Comparison of ENCODE assay signal across 9 cellular contexts in genomic region chr10:103855424-103855823, GRCh38. TPM values are rescaled to one million over a fixed set of nuclear protein-coding genes. Genes with fewer than 3 reads are reported as not detected.
DNase-seq lines count a peak whose midpoint lies in the region; ATAC-seq and TF ChIP-seq lines count a peak whose summit lies in the region.
"Had no signal": no experiment of that assay in that cellular context is flagged by ENCODE, and none has a peak within 500 bp of the region (broad histone marks: within the 10 kb centered on the region; RNA-seq: fewer than 3 reads in every experiment).

Gene SH3PXD2A (minus strand): TSS chr10:103855576. CDS start chr10:103855266, 310 bp downstream.

- H3K4me1 ChIP-seq in right atrium auricular region (peaks cover 0 to 51% of the 10 kb centered on the region in 2 donors), rectal smooth muscle tissue (ENCODE audit: control insufficient read depth, insufficient read depth, low read length) (peaks cover 25% of the 10 kb centered on the region)

- H3K9me3 ChIP-seq in right atrium auricular region = no peaks in the 10 kb centered on the region

- peak within 1 kb of the TSS; percentile 62 for H3K9ac ChIP-seq in rectal smooth muscle tissue (ENCODE audit: low read length)
- H3K9ac ChIP-seq: KMS-11 had no signal

- H3K27ac ChIP-seq in right atrium auricular region = peak within 1 kb of the TSS; percentile 65 to 78
- peak within 1 kb of the TSS; percentile 72 for H3K27ac ChIP-seq in rectal smooth muscle tissue (ENCODE audit: low read depth, low read length)
- H3K27ac ChIP-seq: KMS-11 had no signal

- peaks cover 11% of the 10 kb centered on the region for H3K4me1 Mint-ChIP-seq in activated naive CD8-positive, alpha-beta T cell treated with anti-CD3 and anti-CD28 coated beads, Interleukin-2, amount 50 U/mL, for 24 hours

- H3K27me3 ChIP-seq in right atrium auricular region = no peaks in the 10 kb centered on the region
- H3K27me3 ChIP-seq in rectal smooth muscle tissue (ENCODE audit: control insufficient read depth, insufficient read depth, low read length) = no peaks in the 10 kb centered on the region

- H3K4me3 ChIP-seq in right atrium auricular region (peak within 1 kb of the TSS; percentile 50 to 76), rectal smooth muscle tissue (ENCODE audit: low read length) (peak within 1 kb of the TSS; percentile 85)

- H3K36me3 Mint-ChIP-seq in activated naive CD8-positive, alpha-beta T cell treated with anti-CD3 and anti-CD28 coated beads, Interleukin-2, amount 50 U/mL, for 24 hours (ENCODE audit: low read depth) = no peaks in the 10 kb centered on the region

- ATAC-seq in activated naive CD8-positive, alpha-beta T cell treated with anti-CD3 and anti-CD28 coated beads, Interleukin-2, amount 50 U/mL, for 24 hours = peak; percentile 23
- no peak for ATAC-seq in GM18505 (IDR thresholded peaks at IDR 0.05; ENCODE audit: unreplicated experiment)

- TF ChIP-seq POLR2A in GM18505 (IDR thresholded peaks at IDR 0.05; ENCODE audit: borderline replicate concordance, extremely low read depth, insufficient read depth, insufficient read length) = no peak

- TF ChIP-seq CTCF in right atrium auricular region (IDR thresholded peaks at IDR 0.05) = peak; percentile 28 to 32

- peak within 1 kb of the TSS; percentile 70 for H3K4me3 Mint-ChIP-seq in activated naive CD8-positive, alpha-beta T cell treated with anti-CD3 and anti-CD28 coated beads, Interleukin-2, amount 50 U/mL, for 24 hours

- peaks cover 39% of the 10 kb centered on the region for H3K27me3 Mint-ChIP-seq in activated naive CD8-positive, alpha-beta T cell treated with anti-CD3 and anti-CD28 coated beads, Interleukin-2, amount 50 U/mL, for 24 hours

- H3K36me3 ChIP-seq in right atrium auricular region = no peaks in the 10 kb centered on the region
- H3K36me3 ChIP-seq in rectal smooth muscle tissue (ENCODE audit: control insufficient read depth, insufficient read depth, low read length) = no peaks in the 10 kb centered on the region

- no peaks in the 10 kb centered on the region for H3K9me3 Mint-ChIP-seq in activated naive CD8-positive, alpha-beta T cell treated with anti-CD3 and anti-CD28 coated beads, Interleukin-2, amount 50 U/mL, for 24 hours

- no peak within 1 kb of the TSS for H3K27ac Mint-ChIP-seq in activated naive CD8-positive, alpha-beta T cell treated with anti-CD3 and anti-CD28 coated beads, Interleukin-2, amount 50 U/mL, for 24 hours

- peak; percentile 14 for DNase-seq in DMS114 treated with DMSO at 0.1 percent for 48 hours (lab: John Stamatoyannopoulos, UW; ENCODE audit: unreplicated experiment)
- peak; percentile 44 for DNase-seq in NCI-H2171 treated with DMSO at 0.1 percent for 48 hours (lab: John Stamatoyannopoulos, UW)
- DNase-seq in activated naive CD8-positive, alpha-beta T cell treated with anti-CD3 and anti-CD28 coated beads, Interleukin-2, amount 50 U/mL, for 24 hours = peak; percentile 13
- DNase-seq in right atrium auricular region (ENCODE audit: low spot score) = no peak
- no peak for DNase-seq in T-helper 9 cell
- DNase-seq in MV-4-11 (lab: John Stamatoyannopoulos, UW) = no peak

RNA-seq across cellular contexts. Expression of gene SH3PXD2A, which starts in this region (rescaled TPM):
- total RNA-seq in right atrium auricular region = 10 to 100 TPM; 14.6 to 18.2 TPM

Comparison
In these comparisons a context has a peak if more than half of its experiments do, and no peak if none do; other contexts are left out.
1. DNase-seq: peak in DMS114 treated with DMSO at 0.1 percent for 48 hours (single experiment), NCI-H2171 treated with DMSO at 0.1 percent for 48 hours (single experiment) and activated naive CD8-positive, alpha-beta T cell treated with anti-CD3 and anti-CD28 coated beads, Interleukin-2, amount 50 U/mL, for 24 hours (single experiment); none in right atrium auricular region (single experiment), T-helper 9 cell (single experiment) and MV-4-11 (single experiment).